In genomic region chr1:171917361-171917760, GRCh38 we compare ENCODE assay signal across 29 cellular contexts.
"Had no signal": no experiment of that assay in that cellular context is flagged by ENCODE, and none has a peak within 500 bp of the region (broad histone marks: within the 10 kb centered on the region; RNA-seq: fewer than 3 reads in every experiment).

No MANE protein-coding gene starts in this region.

- H3K36me3 ChIP-seq: adrenal gland, breast epithelium, cardiac muscle cell had no signal

- H3K27ac Mint-ChIP-seq: activated CD8-positive, alpha-beta T cell treated with anti-CD3 and anti-CD28 coated beads for 36 hours; activated naive CD4-positive, alpha-beta T cell treated with anti-CD3 and anti-CD28 coated beads for 36 hours; activated naive CD4-positive, alpha-beta T cell treated with anti-CD3 and anti-CD28 coated beads, Interleukin-2, amount 50 U/mL, for 24 hours; activated naive CD8-positive, alpha-beta T cell treated with anti-CD3 and anti-CD28 coated beads for 36 hours; activated naive CD8-positive, alpha-beta T cell treated with anti-CD3 and anti-CD28 coated beads, Interleukin-2, amount 50 U/mL, for 24 hours; activated T-helper 17 cell treated with anti-CD3 and anti-CD28 coated beads, Interleukin-2, amount 50 U/mL, for 72 hours; brain; dendritic cell treated with granulocyte-macrophage colony-stimulating factor and Interleukin-4, amounts not matched to agents 40 ng/mL and 50 ng/mL, for 4 days; endodermal cell; WTC11 had no signal

- H3K4me1 Mint-ChIP-seq: activated naive CD4-positive, alpha-beta T cell treated with anti-CD3 and anti-CD28 coated beads, Interleukin-2, amount 50 U/mL, for 24 hours; activated naive CD8-positive, alpha-beta T cell treated with anti-CD3 and anti-CD28 coated beads for 36 hours; activated naive CD8-positive, alpha-beta T cell treated with anti-CD3 and anti-CD28 coated beads, Interleukin-2, amount 50 U/mL, for 24 hours; activated T-helper 17 cell treated with anti-CD3 and anti-CD28 coated beads, Interleukin-2, amount 50 U/mL, for 72 hours; endodermal cell had no signal

- H3K9me3 Mint-ChIP-seq: activated CD8-positive, alpha-beta T cell treated with anti-CD3 and anti-CD28 coated beads for 36 hours; activated naive CD4-positive, alpha-beta T cell treated with anti-CD3 and anti-CD28 coated beads for 36 hours; activated naive CD4-positive, alpha-beta T cell treated with anti-CD3 and anti-CD28 coated beads, Interleukin-2, amount 50 U/mL, for 24 hours; activated naive CD8-positive, alpha-beta T cell treated with anti-CD3 and anti-CD28 coated beads for 36 hours; activated naive CD8-positive, alpha-beta T cell treated with anti-CD3 and anti-CD28 coated beads, Interleukin-2, amount 50 U/mL, for 24 hours; activated T-cell treated with anti-CD3 and anti-CD28 coated beads, Interleukin-2, amount 50 U/mL, for 4 hours; activated T-helper 17 cell treated with anti-CD3 and anti-CD28 coated beads, Interleukin-2, amount 50 U/mL, for 72 hours; brain; dendritic cell treated with granulocyte-macrophage colony-stimulating factor and Interleukin-4, amounts not matched to agents 40 ng/mL and 50 ng/mL, for 4 days; endodermal cell; WTC11 had no signal

- H3K27me3 ChIP-seq: adrenal gland, breast epithelium, cardiac muscle cell, dorsolateral prefrontal cortex had no signal

- H3K4me1 ChIP-seq: breast epithelium had no signal

- ATAC-seq: activated T-cell treated with anti-CD3 and anti-CD28 coated beads, Interleukin-2, amount 50 U/mL, for 4 hours; WTC11 had no signal

- H3K4me3 Mint-ChIP-seq: activated CD8-positive, alpha-beta T cell treated with anti-CD3 and anti-CD28 coated beads for 36 hours; activated naive CD4-positive, alpha-beta T cell treated with anti-CD3 and anti-CD28 coated beads for 36 hours; activated naive CD4-positive, alpha-beta T cell treated with anti-CD3 and anti-CD28 coated beads, Interleukin-2, amount 50 U/mL, for 24 hours; activated naive CD8-positive, alpha-beta T cell treated with anti-CD3 and anti-CD28 coated beads for 36 hours; activated naive CD8-positive, alpha-beta T cell treated with anti-CD3 and anti-CD28 coated beads, Interleukin-2, amount 50 U/mL, for 24 hours; activated T-cell treated with anti-CD3 and anti-CD28 coated beads, Interleukin-2, amount 50 U/mL, for 4 hours; activated T-helper 17 cell treated with anti-CD3 and anti-CD28 coated beads, Interleukin-2, amount 50 U/mL, for 72 hours; brain; dendritic cell treated with granulocyte-macrophage colony-stimulating factor and Interleukin-4, amounts not matched to agents 40 ng/mL and 50 ng/mL, for 4 days; endodermal cell; WTC11 had no signal

- H3K27ac ChIP-seq: adrenal gland, breast epithelium, cardiac muscle cell, coronary artery had no signal

- H3K4me3 ChIP-seq: adrenal gland, breast epithelium, cardiac muscle cell, coronary artery, dorsolateral prefrontal cortex had no signal

- H3K9me3 ChIP-seq: adrenal gland, breast epithelium had no signal

- H3K36me3 Mint-ChIP-seq: activated naive CD4-positive, alpha-beta T cell treated with anti-CD3 and anti-CD28 coated beads, Interleukin-2, amount 50 U/mL, for 24 hours; activated naive CD8-positive, alpha-beta T cell treated with anti-CD3 and anti-CD28 coated beads for 36 hours; WTC11 had no signal

- H3K27me3 Mint-ChIP-seq: activated naive CD4-positive, alpha-beta T cell treated with anti-CD3 and anti-CD28 coated beads, Interleukin-2, amount 50 U/mL, for 24 hours; activated naive CD8-positive, alpha-beta T cell treated with anti-CD3 and anti-CD28 coated beads for 36 hours; activated naive CD8-positive, alpha-beta T cell treated with anti-CD3 and anti-CD28 coated beads, Interleukin-2, amount 50 U/mL, for 24 hours; activated T-helper 17 cell treated with anti-CD3 and anti-CD28 coated beads, Interleukin-2, amount 50 U/mL, for 72 hours; brain; dendritic cell treated with granulocyte-macrophage colony-stimulating factor and Interleukin-4, amounts not matched to agents 40 ng/mL and 50 ng/mL, for 4 days had no signal

- DNase-seq: activated CD4-positive, alpha-beta T cell treated with anti-CD3 and anti-CD28 coated beads for 48 hours; activated CD4-positive, alpha-beta T cell treated with anti-CD3 and anti-CD28 coated beads, Interleukin-2, amount 50 U/mL, for 1 hour; activated CD4-positive, alpha-beta T cell treated with anti-CD3 and anti-CD28 coated beads, Interleukin-2, amount 50 U/mL, for 48 hours; activated CD8-positive, alpha-beta memory T cell treated with anti-CD3 and anti-CD28 coated beads for 24 hours; activated CD8-positive, alpha-beta T cell treated with anti-CD3 and anti-CD28 coated beads for 36 hours; activated effector memory CD4-positive, alpha-beta T cell treated with Interleukin-2 at 50 U/mL for 16 hours; activated naive CD4-positive, alpha-beta T cell treated with anti-CD3 and anti-CD28 coated beads for 36 hours; activated naive CD8-positive, alpha-beta T cell treated with anti-CD3 and anti-CD28 coated beads for 36 hours; activated naive CD8-positive, alpha-beta T cell treated with anti-CD3 and anti-CD28 coated beads, Interleukin-2, amount 50 U/mL, for 24 hours; activated T-cell treated with anti-CD3 and anti-CD28 coated beads, Interleukin-2, amount 50 U/mL, for 4 hours; adrenal gland; amygdala; aorta; central memory CD4-positive, alpha-beta T cell; cerebellar nuclear complex; dorsolateral prefrontal cortex; effector memory CD4-positive, alpha-beta T cell; endodermal cell; foreskin fibroblast; head of caudate nucleus; T-helper 2 cell had no signal
